Comparison of ENCODE assay signal across 10 cellular contexts in the genomic region with DNA sequence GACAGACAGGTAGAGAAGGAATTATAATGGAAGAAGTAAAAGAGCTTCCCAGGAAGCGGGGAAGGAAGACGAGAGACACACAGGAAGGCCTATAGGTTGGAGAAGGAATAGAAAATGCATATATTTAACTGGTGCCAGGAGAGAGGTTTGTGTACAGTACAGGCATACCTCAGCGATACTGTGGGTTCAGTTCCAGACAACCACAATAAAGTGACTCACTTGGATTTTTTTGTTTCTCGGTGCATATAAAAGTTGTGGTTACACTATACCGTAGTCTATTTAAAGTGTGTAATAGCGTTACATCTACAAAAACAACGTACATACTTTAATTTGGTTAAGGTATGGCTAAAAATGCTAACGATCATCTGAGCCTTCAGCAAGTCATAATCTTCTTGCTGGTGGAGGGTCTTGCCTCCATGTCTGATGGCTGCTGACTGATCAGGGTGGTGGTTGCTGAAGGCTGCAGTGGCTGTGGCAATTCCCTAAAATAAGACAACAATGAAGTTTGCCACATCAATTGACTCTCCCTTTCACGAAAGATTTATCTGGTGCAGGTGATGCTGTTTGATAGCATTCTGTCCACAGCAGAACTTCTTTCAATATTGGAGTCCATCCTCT. TPM values are rescaled to one million over a fixed set of nuclear protein-coding genes. Genes with fewer than 3 reads are reported as not detected.
DNase-seq lines count a peak whose midpoint lies in the region; ATAC-seq, FAIRE-seq and TF ChIP-seq lines count a peak whose summit lies in the region.
"Had no signal": no experiment of that assay in that cellular context is flagged by ENCODE, and none has a peak within 500 bp of the region (broad histone marks: within the 10 kb centered on the region; RNA-seq: fewer than 3 reads in every experiment).

No MANE protein-coding gene starts in this region.

- intact Hi-C loops in posterior cingulate gyrus (cut with DNase I), result loop anchor here (10.0 kb wide), 1 partner anchor 684 kb away; no protein-coding TSS in a partner anchor

- POLR2A ChIA-PET in activated CD8-positive, alpha-beta T cell treated with anti-CD3 and anti-CD28 coated beads, Interleukin-2, amount 10 ng/mL, durations not matched to agents 7 days and 5 days (lab: Charles Lee), result no interaction called here

- no peak for FAIRE-seq in D721Med (lab: Jason Lieb, UNC)
- FAIRE-seq: colon had no signal

- TF ChIP-seq CTCF in choroid plexus epithelial cell (conservative IDR thresholded peaks at IDR 0.05; ENCODE audit: low read depth, low read length) (no peak), D721Med (IDR thresholded peaks at IDR 0.05; ENCODE audit: insufficient read depth, missing control alignments) (no peak)

- H3K4me1 Mint-ChIP-seq in activated CD8-positive, alpha-beta T cell treated with anti-CD3 and anti-CD28 coated beads, Interleukin-2, amount 10 ng/mL, durations not matched to agents 7 days and 5 days (ENCODE audit: low read depth), result peaks cover 55% of the 10 kb centered on the region

- peak overlapping the region; percentile 4 for H3K4me3 Mint-ChIP-seq in activated CD8-positive, alpha-beta T cell treated with anti-CD3 and anti-CD28 coated beads, Interleukin-2, amount 10 ng/mL, durations not matched to agents 7 days and 5 days

- H3K4me3 ChIP-seq in choroid plexus epithelial cell (ENCODE audit: low read depth, low read length), result no peak overlapping the region

- H3K27me3 Mint-ChIP-seq in activated CD8-positive, alpha-beta T cell treated with anti-CD3 and anti-CD28 coated beads, Interleukin-2, amount 10 ng/mL, durations not matched to agents 7 days and 5 days (ENCODE audit: low read depth), result no peaks in the 10 kb centered on the region

- peaks cover 75% of the 10 kb centered on the region for H3K36me3 Mint-ChIP-seq in activated CD8-positive, alpha-beta T cell treated with anti-CD3 and anti-CD28 coated beads, Interleukin-2, amount 10 ng/mL, durations not matched to agents 7 days and 5 days (ENCODE audit: low read depth)

- H3K27ac Mint-ChIP-seq in activated CD8-positive, alpha-beta T cell treated with anti-CD3 and anti-CD28 coated beads, Interleukin-2, amount 10 ng/mL, durations not matched to agents 7 days and 5 days, result peak overlapping the region; percentile 48

- CTCF ChIA-PET in activated CD8-positive, alpha-beta T cell treated with anti-CD3 and anti-CD28 coated beads, Interleukin-2, amount 10 ng/mL, durations not matched to agents 7 days and 5 days (lab: Charles Lee), result interaction anchor here (3.3 kb wide), 1 partner anchor 28 kb away, joined by 14 read pairs; no protein-coding TSS in a partner anchor

- DNase-seq in stimulated activated CD4-positive, alpha-beta T cell treated with anti-CD3 and anti-CD28 coated beads, Interleukin-1b, Interleukin-23, amount 100 ng/mL, for 48 hours, result peak; percentile 53
- DNase-seq in stimulated activated CD4-positive, alpha-beta T cell treated with anti-CD3 and anti-CD28 coated beads, Interleukin-12 subunit alpha, Interleukin-12 subunit beta, amount 100 ng/mL, for 4 hours, result no peak
- DNase-seq in activated CD8-positive, alpha-beta T cell treated with anti-CD3 and anti-CD28 coated beads, Interleukin-2, amount 10 ng/mL, durations not matched to agents 7 days and 5 days, result peak; percentile 48
- DNase-seq in choroid plexus epithelial cell (ENCODE audit: low read depth) (peak; percentile 81), posterior cingulate gyrus (no peak), D721Med (ENCODE audit: insufficient read length, low spot score) (no peak)
- DNase-seq in stimulated activated naive CD8-positive, alpha-beta T cell treated with anti-CD3 and anti-CD28 coated beads, Interleukin-15, Interleukin-2, amounts not matched to agents 100 U/mL and 50 U/mL, for 24 hours, result peak; percentile 27
- DNase-seq: NCI-H69 had no signal

- H3K9me3 Mint-ChIP-seq in activated CD8-positive, alpha-beta T cell treated with anti-CD3 and anti-CD28 coated beads, Interleukin-2, amount 10 ng/mL, durations not matched to agents 7 days and 5 days (ENCODE audit: insufficient read depth), result no peaks in the 10 kb centered on the region

- peak; percentile 68 for ATAC-seq in activated CD8-positive, alpha-beta T cell treated with anti-CD3 and anti-CD28 coated beads, Interleukin-2, amount 10 ng/mL, durations not matched to agents 7 days and 5 days
- peak; percentile 74 for ATAC-seq in stimulated activated naive CD8-positive, alpha-beta T cell treated with anti-CD3 and anti-CD28 coated beads, Interleukin-15, Interleukin-2, amounts not matched to agents 100 U/mL and 50 U/mL, for 24 hours
- ATAC-seq in GM21717 (IDR thresholded peaks at IDR 0.05; ENCODE audit: unreplicated experiment), result no peak

RNA-seq across cellular contexts. Expression of a gene that starts 16.0 kb away (rescaled TPM):
- 100 to 1,000 TPM; 175 to 189 TPM for total RNA-seq in activated CD8-positive, alpha-beta T cell treated with anti-CD3 and anti-CD28 coated beads, Interleukin-2, amount 10 ng/mL, durations not matched to agents 7 days and 5 days

RNA-seq across cellular contexts. Expression of a gene that starts 16.2 kb away (rescaled TPM):
- total RNA-seq in activated CD8-positive, alpha-beta T cell treated with anti-CD3 and anti-CD28 coated beads, Interleukin-2, amount 10 ng/mL, durations not matched to agents 7 days and 5 days, result 10 to 100 TPM; 78.3 to 78.9 TPM

Comparison
In these comparisons a context has a peak if more than half of its experiments do, and no peak if none do; other contexts are left out.
1. DNase-seq: peak in stimulated activated CD4-positive, alpha-beta T cell treated with anti-CD3 and anti-CD28 coated beads, Interleukin-1b, Interleukin-23, amount 100 ng/mL, for 48 hours (single experiment), activated CD8-positive, alpha-beta T cell treated with anti-CD3 and anti-CD28 coated beads, Interleukin-2, amount 10 ng/mL, durations not matched to agents 7 days and 5 days (single experiment), choroid plexus epithelial cell (single experiment) and stimulated activated naive CD8-positive, alpha-beta T cell treated with anti-CD3 and anti-CD28 coated beads, Interleukin-15, Interleukin-2, amounts not matched to agents 100 U/mL and 50 U/mL, for 24 hours (single experiment); none in stimulated activated CD4-positive, alpha-beta T cell treated with anti-CD3 and anti-CD28 coated beads, Interleukin-12 subunit alpha, Interleukin-12 subunit beta, amount 100 ng/mL, for 4 hours (single experiment), posterior cingulate gyrus (0 of 10) and D721Med (single experiment).